ENCODE assay signal across 13 cellular contexts in the genomic region with DNA sequence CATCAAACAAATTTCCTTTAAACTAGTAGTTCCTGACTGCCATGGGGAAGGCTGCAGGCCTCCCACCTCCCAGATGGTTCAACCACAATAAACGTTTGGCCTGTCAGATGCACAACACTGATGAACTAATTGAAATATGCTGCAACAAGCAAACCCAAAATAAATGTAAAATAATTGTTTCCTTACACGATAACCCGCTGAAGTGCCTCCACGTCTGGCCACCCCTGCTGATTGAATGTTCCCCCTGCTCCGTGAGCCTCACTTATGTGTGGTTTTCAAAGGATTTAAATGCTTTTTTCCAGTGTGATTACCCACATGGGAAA. TPM values are rescaled to one million over a fixed set of nuclear protein-coding genes. Genes with fewer than 3 reads are reported as not detected.
A peak's percentile ranks its signal among the peaks of the same experiment; 100 is the strongest.
DNase-seq lines count a peak whose midpoint lies in the region; ATAC-seq, FAIRE-seq and TF ChIP-seq lines count a peak whose summit lies in the region.
"Had no signal": no experiment of that assay in that cellular context is flagged by ENCODE, and none has a peak within 500 bp of the region (broad histone marks: within the 10 kb centered on the region; RNA-seq: fewer than 3 reads in every experiment).

No MANE protein-coding gene starts in this region.

- H3K36me3 ChIP-seq in GM23248 (ENCODE audit: low read depth) (no peaks in the 10 kb centered on the region), SJSA1 (no peaks in the 10 kb centered on the region), HepG2 (replicated peaks in 1 of 2; ENCODE audit: control insufficient read depth in 1 of 2, insufficient read depth in 2 of 2, low read length in 2 of 2) (peaks cover 0 to 3% of the 10 kb centered on the region in 2 experiments; a peak in 2 of 5 replicates), spleen (no peaks in the 10 kb centered on the region)

- CTCF ChIA-PET in HepG2 (lab: Yijun Ruan, JAX; ENCODE audit: low intra/inter-chr PET ratio, low total read pairs), result no interaction called here

- 41 to 45% methylated on average over 5 of the region's 5 CpGs for WGBS in GM23248 (ENCODE audit: low coverage in 1 of 2, low lambda C conversion rate in 2 of 2, missing lambda C conversion rate in 2 of 2), 2 experiments
- 65% methylated on average over 5 of the region's 5 CpGs for WGBS in HepG2 (ENCODE audit: low lambda C conversion rate)
- WGBS in spleen, 5 donors, result 37 to 51% (median 46%) methylated on average over 5 of the region's 5 CpGs

- H3K9ac ChIP-seq in GM23248 (no peak overlapping the region), HepG2 (ENCODE audit: insufficient read depth, low read depth, low read length) (peak overlapping the region; percentile 77)

- intact Hi-C loops in HepG2 (cut with micrococcal nuclease; ENCODE audit: unreplicated experiment) (loop anchor here (5.0 kb wide), 1 partner anchor 50 kb away; no protein-coding TSS in a partner anchor), spleen (cut with DNase I; ENCODE audit: low total_unique reads) (loop anchor here (10.0 kb wide), 1 partner anchor 158 kb away; a partner anchor contains a TSS)

- POLR2A ChIA-PET in HepG2 (lab: Yijun Ruan, JAX), result interaction anchor here (1.1 to 4.2 kb wide), 7 partner anchors 11 to 91 kb away, joined by 3 to 34 read pairs (median 6); a partner anchor contains a TSS

- H3K27me3 ChIP-seq in GM23248 (replicated peaks; ENCODE audit: insufficient read depth), result no peaks in the 10 kb centered on the region
- no peaks in the 10 kb centered on the region for H3K27me3 ChIP-seq in SJSA1 (replicated peaks)
- no peaks in the 10 kb centered on the region for H3K27me3 ChIP-seq in HepG2 (ENCODE audit: control insufficient read depth in 1 of 2, insufficient read depth in 2 of 2, low read length in 2 of 2)
- no peaks in the 10 kb centered on the region for H3K27me3 ChIP-seq in spleen (replicated peaks in 1 of 7)

- H3K4me2 ChIP-seq in GM23248 (ENCODE audit: unreplicated experiment) (no peak overlapping the region), HepG2 (ENCODE audit: low read depth, low read length) (peak overlapping the region; percentile 94)

- BruUV-seq in HepG2 (replicated peaks; lab: Mats Ljungman, UMichigan), result no TSS peak

- H3K4me3 ChIP-seq in GM23248 (no peak overlapping the region), SJSA1 (no peak overlapping the region), HepG2 (replicated peaks in 1 of 3; ENCODE audit: insufficient read depth in 1 of 3, low read depth in 2 of 3, low read length in 3 of 3) (peak overlapping the region in 2 of 3 experiments; percentile 43 to 71; a peak in 3 of 6 replicates), spleen (no peak overlapping the region)

- in situ Hi-C loops in GM23248 (cut with MboI) (loop anchor here (10.0 kb wide), 1 partner anchor 98 kb away; no protein-coding TSS in a partner anchor), HepG2 (cut with HindIII; ENCODE audit: extremely low pct_ligation_motif_present, low pct_unique_long_range_greater_than_20kb) (no loop called here)

- H2AFZ ChIP-seq in GM23248, result no peak overlapping the region
- H2AFZ ChIP-seq in HepG2 (ENCODE audit: low read length), result no peak overlapping the region

- ATAC-seq in HepG2 (no peak), HG02885 (IDR thresholded peaks at IDR 0.05; ENCODE audit: poor library complexity, unreplicated experiment) (no peak)
- ATAC-seq: activated CD8-positive, alpha-beta memory T cell treated with anti-CD3 and anti-CD28 coated beads, Interleukin-2, amount 10 ng/mL, durations not matched to agents 7 days and 5 days had no signal

- H4K20me1 ChIP-seq in GM23248 (ENCODE audit: insufficient read depth) (no peaks in the 10 kb centered on the region), HepG2 (ENCODE audit: insufficient read depth, low read length) (no peaks in the 10 kb centered on the region)

- DNase-seq in GM23248, result no peak
- no peak for DNase-seq in SJSA1 (ENCODE audit: low read depth in 1 of 2, low spot score in 2 of 2)
- no peak for DNase-seq in HepG2 (ENCODE audit: low spot score)
- no peak for DNase-seq in spleen
- no peak for DNase-seq in AML-193 (lab: John Stamatoyannopoulos, UW)
- DNase-seq in iPS-NIHi11 (ENCODE audit: low spot score), result no peak
- DNase-seq in HTR-8/SVneo (ENCODE audit: insufficient read length, low spot score), result no peak
- DNase-seq: activated CD8-positive, alpha-beta memory T cell treated with anti-CD3 and anti-CD28 coated beads, Interleukin-2, amount 10 ng/mL, durations not matched to agents 7 days and 5 days; activated naive CD4-positive, alpha-beta T cell treated with anti-CD3 and anti-CD28 coated beads, Interleukin-2, amount 50 U/mL, for 16 hours; stimulated activated CD4-positive, alpha-beta T cell treated with anti-CD3 and anti-CD28 coated beads, Interleukin-2, amount 100 ng/mL, for 24 hours had no signal

- TF ChIP-seq EP300 in HepG2 (IDR thresholded peaks at IDR 0.05; ENCODE audit: low read depth in 2 of 2, low read length in 2 of 2) (no peak), HepG2 (CRISPR knock-in tag; IDR thresholded peaks at IDR 0.05; ENCODE audit: borderline replicate concordance) (no peak)

- TF ChIP-seq CTCF in HepG2 (CRISPR knock-in tag; IDR thresholded peaks at IDR 0.05) (no peak), spleen (IDR thresholded peaks at IDR 0.05 in 8 of 11, conservative IDR thresholded peaks at IDR 0.05 in 3 of 11) (no peak)

- no peak for FAIRE-seq in HepG2 (lab: Jason Lieb, UNC)
- FAIRE-seq in HTR-8/SVneo (lab: Jason Lieb, UNC), result no peak
- FAIRE-seq: colon had no signal

- H3K79me2 ChIP-seq in GM23248 (ENCODE audit: insufficient read depth) (peaks cover 32% of the 10 kb centered on the region; the same call in 1 of the 2 replicates), HepG2 (ENCODE audit: insufficient read depth, low read length) (peaks cover 50% of the 10 kb centered on the region)

- H3K27ac ChIP-seq in GM23248 (peak overlapping the region; percentile 53), SJSA1 (0 out of 2 replicates have a peak overlapping the region, but pooled peaks have one; percentile 39), HepG2 (ENCODE audit: extremely low read length, insufficient read depth, low read length) (peak overlapping the region; percentile 97), spleen (peak overlapping the region; percentile 2 to 73 (median 62))
- H3K27ac ChIP-seq: RWPE1 had no signal

- TF ChIP-seq POLR2A in HepG2 (IDR thresholded peaks at IDR 0.05; ENCODE audit: insufficient read depth in 1 of 2, low read depth in 2 of 2, low read length in 2 of 2), result no peak
- no peak for TF ChIP-seq POLR2A in spleen (IDR thresholded peaks at IDR 0.05)

- H3K4me1 ChIP-seq in GM23248 (ENCODE audit: insufficient read depth) (peaks cover 36% of the 10 kb centered on the region), SJSA1 (replicated peaks) (peaks cover 25% of the 10 kb centered on the region), HepG2 (ENCODE audit: insufficient read depth, low read length) (peaks cover 74% of the 10 kb centered on the region), spleen (peaks cover 21 to 57% (median 39%) of the 10 kb centered on the region in 6 donors)

- peaks cover 19% of the 10 kb centered on the region for H3F3A ChIP-seq in GM23248 (ENCODE audit: insufficient read depth)

- H3K9me3 ChIP-seq in GM23248 (ENCODE audit: low read depth) (no peaks in the 10 kb centered on the region), SJSA1 (replicated peaks) (no peaks in the 10 kb centered on the region), HepG2 (ENCODE audit: low read length) (no peaks in the 10 kb centered on the region), spleen (no peaks in the 10 kb centered on the region)

- H3K9me2 ChIP-seq in GM23248 (ENCODE audit: insufficient read depth), result no peaks in the 10 kb centered on the region

- no peak for TF ChIP-seq RAD21 in HepG2 (CRISPR knock-in tag; IDR thresholded peaks at IDR 0.05)

TF ChIP-seq in HepG2, 621 proteins besides CTCF, POLR2A, EP300 and RAD21 (continues in another document):
- TF ChIP-seq ZFX (CRISPR knock-in tag; IDR thresholded peaks at IDR 0.05; ENCODE audit: low read depth) (peak; percentile 26; the same call in 1 of the 2 replicates), PCBP2 (optimal IDR thresholded peaks at IDR 0.05; ENCODE audit: low read depth, low read length, poor library complexity, severe bottlenecking) (no peak)
- TF ChIP-seq, protein P1, sequence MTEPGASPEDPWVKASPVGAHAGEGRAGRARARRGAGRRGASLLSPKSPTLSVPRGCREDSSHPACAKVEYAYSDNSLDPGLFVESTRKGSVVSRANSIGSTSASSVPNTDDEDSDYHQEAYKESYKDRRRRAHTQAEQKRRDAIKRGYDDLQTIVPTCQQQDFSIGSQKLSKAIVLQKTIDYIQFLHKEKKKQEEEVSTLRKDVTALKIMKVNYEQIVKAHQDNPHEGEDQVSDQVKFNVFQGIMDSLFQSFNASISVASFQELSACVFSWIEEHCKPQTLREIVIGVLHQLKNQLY (CRISPR knock-in tag; IDR thresholded peaks at IDR 0.05), result no peak

RNA-seq across cellular contexts. Expression of a gene that starts 8.4 kb away (rescaled TPM):
- total RNA-seq in GM23248 (2014; rRNA removed; shearing (Covaris generic)), result 2.0 and 2.1 TPM in 2 replicates
- 0.37 and 0.63 TPM in 2 replicates for polyA plus RNA-seq in GM23248 (2016; fragmentation: Nextera tagmentation; extraction: Ambion mirVana)
- 0.42 TPM in 1 of 2 replicates, not detected in the other for total RNA-seq in SJSA1 (2014; rRNA removed; shearing (Covaris generic))
- total RNA-seq in HepG2 (2016; rRNA removed; fragmentation: Illumina TruSeq; extraction: Trizol), result 4.2 and 4.7 TPM in 2 replicates
- 2.8 and 3.0 TPM in 2 replicates for total RNA-seq in HepG2 (2016; cell fraction: cytosol; rRNA removed; fragmentation: Illumina TruSeq; extraction: Trizol; ENCODE audit: low read depth)
- 4.4 and 4.6 TPM in 2 replicates for total RNA-seq in HepG2 (2016; cell fraction: insoluble cytoplasmic fraction; rRNA removed; fragmentation: Illumina TruSeq; extraction: Trizol)
- total RNA-seq in HepG2 (2016; cell fraction: membrane; rRNA removed; fragmentation: Illumina TruSeq; extraction: Trizol), result 4.6 and 5.9 TPM in 2 replicates
- total RNA-seq in HepG2 (2016; cell fraction: nucleus; rRNA removed; fragmentation: Illumina TruSeq; extraction: Trizol), result 8.8 and 10.6 TPM in 2 replicates
- polyA plus RNA-seq in HepG2 (2011; rRNA removed), result 5.3 TPM in 2 replicates
- polyA plus RNA-seq in HepG2 (2011; cell fraction: cytosol; rRNA removed), result 1.9 and 2.8 TPM in 2 replicates
- polyA plus RNA-seq in HepG2 (2011; cell fraction: nucleus; rRNA removed), result 29.2 and 36.9 TPM in 2 replicates
- 4.9 and 8.6 TPM in 2 replicates for polyA plus RNA-seq in HepG2 (2012)
- polyA plus RNA-seq in HepG2 (2016; cell fraction: cytosol; fragmentation: Illumina TruSeq; extraction: Trizol; ENCODE audit: low read depth), result 2.0 and 2.7 TPM in 2 replicates
- polyA plus RNA-seq in HepG2 (2016; cell fraction: insoluble cytoplasmic fraction; fragmentation: Illumina TruSeq; extraction: Trizol; ENCODE audit: low read depth), result 4.0 and 5.3 TPM in 2 replicates
- 3.2 and 3.3 TPM in 2 replicates for polyA plus RNA-seq in HepG2 (2016; cell fraction: membrane; fragmentation: Illumina TruSeq; extraction: Trizol; ENCODE audit: low read depth)
- polyA plus RNA-seq in HepG2 (2016; cell fraction: nucleus; fragmentation: Illumina TruSeq; extraction: Trizol; ENCODE audit: insufficient read depth, low read depth), result 22.7 and 28.3 TPM in 2 replicates
- polyA minus RNA-seq in HepG2 (2011; rRNA and poly(A)+ RNA removed; ENCODE audit: low replicate concordance), result 9.4 and 13.8 TPM in 2 replicates
- polyA minus RNA-seq in HepG2 (2011; cell fraction: cytosol; rRNA and poly(A)+ RNA removed), result 4.8 and 6.2 TPM in 2 replicates
- 17.6 and 22.1 TPM in 2 replicates for polyA minus RNA-seq in HepG2 (2011; cell fraction: nucleus; rRNA and poly(A)+ RNA removed)
- total RNA-seq in spleen, result 10 to 100 TPM in 4 of 7 donors, 1 to 10 TPM in 3; 7.1 to 23.7 (median 13.9) TPM
- polyA plus RNA-seq in spleen, result 1 to 10 TPM; 2.2 to 5.2 (median 2.3) TPM

Comparison
In these comparisons a context has a peak if more than half of its experiments do, and no peak if none do; other contexts are left out.
1. H3K27ac ChIP-seq: peak in every context shown above with its lines; median percentile 97 in HepG2; 62 in spleen; 53 in GM23248; 39 in SJSA1.
2. H3K4me3 ChIP-seq: peak in HepG2 (2 of 3); none in GM23248 (single experiment), SJSA1 (single experiment) and spleen (0 of 8).